Comparison of ENCODE assay signal across 13 cellular contexts in genomic region chr1:89114662-89115061, GRCh38.
"Had no signal": no experiment of that assay in that cellular context is flagged by ENCODE, and none has a peak within 500 bp of the region (broad histone marks: within the 10 kb centered on the region; RNA-seq: fewer than 3 reads in every experiment).

No MANE protein-coding gene starts in this region.

- H3K9me3 ChIP-seq: pancreas, SJSA1, thoracic aorta, upper lobe of right lung had no signal

- DNase-seq: activated CD4-positive, alpha-beta T cell treated with anti-CD3 and anti-CD28 coated beads, Interleukin-2, amount 50 U/mL, for 1 hour; activated CD4-positive, CD25-positive, alpha-beta regulatory T cell; islet precursor cell; midbrain; pancreas; SW 1271; upper lobe of right lung had no signal

- H3K9me3 Mint-ChIP-seq: activated T-helper 2 cell treated with anti-CD3 and anti-CD28 coated beads, Interferon-gamma antibody, Interleukin-2, Interleukin-4, amounts not matched to agents 10 μg/mL and 5 μg/mL and 100 μg/mL, durations not matched to agents 14 hours and 24 hours and 36 hours had no signal

- H3K27me3 ChIP-seq: pancreas, SJSA1, upper lobe of right lung had no signal

- H3K4me1 ChIP-seq: pancreas, SJSA1, upper lobe of right lung had no signal

- ATAC-seq: esophagus mucosa, pancreas, sciatic nerve, upper lobe of right lung had no signal

- H3K4me3 ChIP-seq: lung, pancreas, SJSA1, thoracic aorta, upper lobe of right lung had no signal

- H3K27ac Mint-ChIP-seq: activated T-helper 2 cell treated with anti-CD3 and anti-CD28 coated beads, Interferon-gamma antibody, Interleukin-2, Interleukin-4, amounts not matched to agents 10 μg/mL and 5 μg/mL and 100 μg/mL, durations not matched to agents 14 hours and 24 hours and 36 hours had no signal

- H3K27ac ChIP-seq: pancreas, SJSA1, thoracic aorta, upper lobe of right lung had no signal
